In genomic region chr1:116356673-116357072, GRCh38 we compare ENCODE assay signal across 1 cellular context.
TF ChIP-seq lines count a peak whose summit lies in the region.

No MANE protein-coding gene starts in this region.

TF ChIP-seq in GM12878, 131 proteins besides CTCF, POLR2A, EP300 and RAD21 (continued from another document):
- TF ChIP-seq HSF1 (IDR thresholded peaks at IDR 0.05; ENCODE audit: low read depth, low read length): no peak
- no peak for TF ChIP-seq ZNF592 (IDR thresholded peaks at IDR 0.05)
- TF ChIP-seq FOS (IDR thresholded peaks at IDR 0.05; ENCODE audit: borderline replicate concordance, extremely low read depth, insufficient read length): no peak
- no peak for TF ChIP-seq BRCA1 (IDR thresholded peaks at IDR 0.05; ENCODE audit: low read depth, low read length)
- TF ChIP-seq RCOR1 (conservative IDR thresholded peaks at IDR 0.05; ENCODE audit: low read depth, low read length): no peak
- TF ChIP-seq E2F8 (IDR thresholded peaks at IDR 0.05; ENCODE audit: low read depth, partially characterized antibody): no peak
- no peak for TF ChIP-seq BACH1 (IDR thresholded peaks at IDR 0.05; ENCODE audit: borderline replicate concordance)
- TF ChIP-seq ZSCAN29 (IDR thresholded peaks at IDR 0.05): no peak
- TF ChIP-seq SP1 (IDR thresholded peaks at IDR 0.05; ENCODE audit: low read depth, low read length): no peak
- TF ChIP-seq BHLHE40 (IDR thresholded peaks at IDR 0.05; ENCODE audit: borderline replicate concordance in 1 of 2, low read depth in 2 of 2, low read length in 1 of 2): no peak
- no peak for TF ChIP-seq RUNX3 (IDR thresholded peaks at IDR 0.05; ENCODE audit: low read length)
- no peak for TF ChIP-seq RB1 (IDR thresholded peaks at IDR 0.05; ENCODE audit: borderline replicate concordance)
- TF ChIP-seq NFIC (IDR thresholded peaks at IDR 0.05; ENCODE audit: low read depth, low read length): no peak
- no peak for TF ChIP-seq ETV6 (conservative IDR thresholded peaks at IDR 0.05 in 1 of 2, IDR thresholded peaks at IDR 0.05 in 1 of 2; ENCODE audit: borderline replicate concordance in 1 of 2, low read depth in 1 of 2)
- TF ChIP-seq SPI1 (IDR thresholded peaks at IDR 0.05; ENCODE audit: borderline replicate concordance, insufficient read depth, low read depth, low read length): no peak
- TF ChIP-seq FOXK2 (IDR thresholded peaks at IDR 0.05): no peak
- no peak for TF ChIP-seq IRF5 (IDR thresholded peaks at IDR 0.05; ENCODE audit: borderline replicate concordance)
- TF ChIP-seq ZZZ3 (IDR thresholded peaks at IDR 0.05; ENCODE audit: control insufficient read depth, insufficient read length, low read depth): no peak
TF ChIP-seq in GM12878: peak in this region for 0.
